15 cellular contexts compared by ENCODE assay signal in genomic region chr18:5582849-5583667, GRCh38. TPM values are rescaled to one million over a fixed set of nuclear protein-coding genes. Genes with fewer than 3 reads are reported as not detected.
DNase-seq lines count a peak whose midpoint lies in the region; TF ChIP-seq lines count a peak whose summit lies in the region.
"Had no signal": no experiment of that assay in that cellular context is flagged by ENCODE, and none has a peak within 500 bp of the region (broad histone marks: within the 10 kb centered on the region; RNA-seq: fewer than 3 reads in every experiment).

No MANE protein-coding gene starts in this region.

- TF ChIP-seq CTCF in astrocyte of the spinal cord (IDR thresholded peaks at IDR 0.05; ENCODE audit: low read depth, low read length) (no peak), stomach (IDR thresholded peaks at IDR 0.05) (no peak), WERI-Rb-1 (IDR thresholded peaks at IDR 0.05; ENCODE audit: low read depth, low read length) (no peak)

- peak overlapping the region in 4 of 5 donors; percentile 14 to 44 (median 30) for H3K27ac ChIP-seq in stomach
- H3K27ac ChIP-seq in WERI-Rb-1: no peak overlapping the region
- H3K27ac ChIP-seq: hepatocyte, KMS-11, SJCRH30 had no signal

- no peaks in the 10 kb centered on the region for H3K36me3 ChIP-seq in stomach
- H3K36me3 ChIP-seq in WERI-Rb-1: no peaks in the 10 kb centered on the region
- H3K36me3 ChIP-seq: SJCRH30 had no signal

- no peaks in the 10 kb centered on the region for H3K4me1 ChIP-seq in stomach
- H3K4me1 ChIP-seq: SJCRH30 had no signal

- peak; percentile 59 for DNase-seq in HS-5 (ENCODE audit: low read depth)
- DNase-seq in astrocyte of the spinal cord (ENCODE audit: low read depth, low spot score): peak; percentile 79
- peak; percentile 84 for DNase-seq in kidney tubule cell (ENCODE audit: low spot score)
- no peak for DNase-seq in stomach
- DNase-seq in WERI-Rb-1: no peak
- DNase-seq in stimulated activated CD4-positive, alpha-beta T cell treated with anti-CD3 and anti-CD28 coated beads, Interleukin-4, amount 100 ng/mL, for 1 hour: no peak
- no peak for DNase-seq in NCI-H2107 (lab: John Stamatoyannopoulos, UW)
- DNase-seq: activated CD4-positive, alpha-beta T cell treated with anti-CD3 and anti-CD28 coated beads for 1 hour; activated gamma-delta T cell; Calu3; naive thymus-derived CD8-positive, alpha-beta T cell; SJCRH30; stimulated activated CD4-positive, alpha-beta T cell treated with anti-CD3 and anti-CD28 coated beads, Interleukin-2, amount 100 ng/mL, for 24 hours had no signal

- H3K9me3 ChIP-seq in stomach: no peaks in the 10 kb centered on the region
- no peaks in the 10 kb centered on the region for H3K9me3 ChIP-seq in WERI-Rb-1 (ENCODE audit: severe bottlenecking)
- H3K9me3 ChIP-seq: SJCRH30 had no signal

- H3K27me3 ChIP-seq in stomach: no peaks in the 10 kb centered on the region
- no peaks in the 10 kb centered on the region for H3K27me3 ChIP-seq in WERI-Rb-1 (ENCODE audit: insufficient read depth, low read depth, severe bottlenecking)
- H3K27me3 ChIP-seq: hepatocyte, SJCRH30 had no signal

- in situ Hi-C loops in astrocyte of the spinal cord (cut with HindIII; ENCODE audit: low sequenced_read_pairs): no loop called here

- TF ChIP-seq POLR2A in stomach (IDR thresholded peaks at IDR 0.05): no peak

- H3K4me3 ChIP-seq in astrocyte of the spinal cord (ENCODE audit: low read depth, low read length) (no peak overlapping the region), stomach (no peak overlapping the region), WERI-Rb-1 (ENCODE audit: low read depth, low read length) (no peak overlapping the region)
- H3K4me3 ChIP-seq: hepatocyte, SJCRH30 had no signal

- intact Hi-C loops in stomach (cut with DNase I; ENCODE audit: low total_unique reads): no loop called here

- 59 to 68% (median 65%) methylated on average over 10 of the region's 10 CpGs for WGBS in stomach, 5 donors

- TF ChIP-seq EP300 in stomach (IDR thresholded peaks at IDR 0.05): no peak

RNA-seq across cellular contexts. Expression of gene EPB41L3, which starts 39.3 kb away (rescaled TPM):
- 100 to 1,000 TPM in 1 of 5 donors, 10 to 100 TPM in 3, 1 to 10 TPM in 1; 9.8 to 120 (median 39.3) TPM for total RNA-seq in stomach
- polyA plus RNA-seq in stomach: 1 to 10 TPM; 3.5 to 7.9 (median 6.4) TPM
- total RNA-seq: Calu3, SJCRH30 had no signal

Comparison
In these comparisons a context has a peak if more than half of its experiments do, and no peak if none do; other contexts are left out.
1. DNase-seq: peak in HS-5 (single experiment), astrocyte of the spinal cord (single experiment) and kidney tubule cell (single experiment); none in stomach (single experiment), WERI-Rb-1 (single experiment), stimulated activated CD4-positive, alpha-beta T cell treated with anti-CD3 and anti-CD28 coated beads, Interleukin-4, amount 100 ng/mL, for 1 hour (single experiment) and NCI-H2107 (single experiment).